ENCODE assay signal across 8 cellular contexts in the genomic region with DNA sequence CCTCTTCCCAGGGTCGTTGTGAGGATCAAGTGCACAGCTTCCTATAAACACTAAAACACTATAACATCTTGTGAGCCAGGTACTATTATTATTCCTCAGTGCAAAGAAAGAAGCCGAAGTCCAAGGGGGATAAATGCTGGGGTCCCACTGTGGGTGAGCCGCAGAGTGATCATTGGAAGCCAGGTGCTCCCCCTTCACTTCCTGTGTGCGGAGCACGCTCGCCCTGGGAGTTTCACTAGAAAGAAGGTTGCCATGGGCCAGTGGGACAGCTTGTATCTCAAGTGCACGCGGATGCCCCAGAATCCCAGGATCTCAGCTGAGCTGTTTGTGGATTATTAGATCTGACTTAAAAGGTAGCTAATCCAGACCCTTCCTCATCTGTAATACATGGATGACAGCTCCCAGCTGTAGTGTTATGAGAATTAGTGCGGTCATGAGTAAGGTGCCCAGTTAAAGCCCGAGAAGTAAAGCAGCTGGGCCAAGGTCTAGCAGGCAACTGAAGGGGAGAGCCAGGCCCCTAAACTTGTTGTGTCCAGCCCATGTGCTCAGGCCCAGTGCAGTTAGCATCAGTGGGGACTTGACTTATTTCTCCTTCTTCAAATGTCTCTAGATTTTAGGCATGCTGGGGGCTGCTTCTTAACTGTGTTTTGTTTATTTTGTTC. TPM values are rescaled to one million over a fixed set of nuclear protein-coding genes. Genes with fewer than 3 reads are reported as not detected.
A peak's percentile ranks its signal among the peaks of the same experiment; 100 is the strongest.
DNase-seq lines count a peak whose midpoint lies in the region; ATAC-seq, FAIRE-seq and TF ChIP-seq lines count a peak whose summit lies in the region.

No MANE protein-coding gene starts in this region.

- H3K4me2 ChIP-seq in GM23248 (ENCODE audit: unreplicated experiment) (peak overlapping the region; percentile 98), keratinocyte (ENCODE audit: control insufficient read depth, extremely low read depth, insufficient read depth, low read depth, low read length) (peak overlapping the region; percentile 88)

- no peaks in the 10 kb centered on the region for H3K9me3 ChIP-seq in CD8-positive, alpha-beta T cell (ENCODE audit: low read length)
- H3K9me3 ChIP-seq in GM23248 (ENCODE audit: low read depth), result no peaks in the 10 kb centered on the region
- H3K9me3 ChIP-seq in RWPE2 (ENCODE audit: severe bottlenecking), result no peaks in the 10 kb centered on the region
- H3K9me3 ChIP-seq in ascending aorta, result no peaks in the 10 kb centered on the region
- H3K9me3 ChIP-seq in keratinocyte (ENCODE audit: control insufficient read depth, low read depth, low read length), result no peaks in the 10 kb centered on the region

- POLR2A ChIA-PET in CD8-positive, alpha-beta T cell (lab: Charles Lee), result interaction anchor here (0.8 to 2.9 kb wide), 2 partner anchors 25 to 79 kb away, joined by 3 to 16 read pairs; a partner anchor contains a TSS

- H3K9me1 ChIP-seq in keratinocyte (ENCODE audit: control insufficient read depth, extremely low read depth, insufficient read depth, low read length), result no peaks in the 10 kb centered on the region

- H2AFZ ChIP-seq in GM23248, result peak overlapping the region; percentile 93
- H2AFZ ChIP-seq in keratinocyte (ENCODE audit: control insufficient read depth, low read length), result peak overlapping the region; percentile 99

- peak overlapping the region; percentile 94 for H3K4me3 ChIP-seq in CD8-positive, alpha-beta T cell (ENCODE audit: low read depth, low read length)
- H3K4me3 ChIP-seq in GM23248, result peak overlapping the region; percentile 83
- H3K4me3 ChIP-seq in RWPE2 (ENCODE audit: severe bottlenecking), result peak overlapping the region; percentile 98
- H3K4me3 ChIP-seq in ascending aorta, result peak overlapping the region; percentile 82 to 88
- H3K4me3 ChIP-seq in keratinocyte (ENCODE audit: control insufficient read depth in 2 of 3, extremely low read depth in 1 of 3, insufficient read depth in 2 of 3, low read depth in 1 of 3, low read length in 3 of 3), result peak overlapping the region; percentile 63 to 79 (median 73)

- peak overlapping the region; percentile 96 for H3K4me3 Mint-ChIP-seq in CD8-positive, alpha-beta T cell

- intact Hi-C loops in CD8-positive, alpha-beta T cell (cut with DNase I, micrococcal nuclease), result loop anchor here (2.0 to 5.0 kb wide), 3 partner anchors 87 to 215 kb away; a partner anchor contains a TSS
- intact Hi-C loops in ascending aorta (cut with DNase I), result no loop called here

- no peaks in the 10 kb centered on the region for H3F3A ChIP-seq in GM23248 (ENCODE audit: insufficient read depth)

- no peaks in the 10 kb centered on the region for H4K20me1 ChIP-seq in GM23248 (ENCODE audit: insufficient read depth)
- H4K20me1 ChIP-seq in keratinocyte (ENCODE audit: control insufficient read depth, extremely low read depth, insufficient read depth, low read length), result no peaks in the 10 kb centered on the region

- peaks cover 30% of the 10 kb centered on the region for H3K4me1 Mint-ChIP-seq in CD8-positive, alpha-beta T cell (ENCODE audit: low read depth)

- FAIRE-seq in keratinocyte (lab: Jason Lieb, UNC), result peak; percentile 44

- peak overlapping the region; percentile 96 for H3K27ac ChIP-seq in CD8-positive, alpha-beta T cell (ENCODE audit: low read depth, low read length)
- H3K27ac ChIP-seq in GM23248 (peak overlapping the region; percentile 90), RWPE2 (ENCODE audit: poor library complexity, severe bottlenecking) (peak overlapping the region; percentile 62), ascending aorta (peak overlapping the region; percentile 68 to 79), keratinocyte (ENCODE audit: control insufficient read depth, insufficient read depth, low read length) (peak overlapping the region; percentile 100)

- no peaks in the 10 kb centered on the region for H3K36me3 ChIP-seq in CD8-positive, alpha-beta T cell (ENCODE audit: insufficient read depth, low read length)
- H3K36me3 ChIP-seq in GM23248 (ENCODE audit: low read depth) (no peaks in the 10 kb centered on the region), RWPE2 (ENCODE audit: low read depth) (peaks cover 23% of the 10 kb centered on the region), ascending aorta (no peaks in the 10 kb centered on the region), keratinocyte (ENCODE audit: control insufficient read depth in 2 of 2, extremely low read depth in 1 of 2, insufficient read depth in 2 of 2, low read length in 2 of 2) (peaks cover 0 to 3% of the 10 kb centered on the region in 2 experiments)

- peak overlapping the region; percentile 99 for H3K27ac Mint-ChIP-seq in CD8-positive, alpha-beta T cell

- H3K79me2 ChIP-seq in GM23248 (ENCODE audit: insufficient read depth) (peaks cover 36% of the 10 kb centered on the region), keratinocyte (ENCODE audit: control insufficient read depth, insufficient read depth, low read length) (peaks cover 11% of the 10 kb centered on the region)

- H3K9ac ChIP-seq in GM23248, result peak overlapping the region; percentile 97
- peak overlapping the region; percentile 98 for H3K9ac ChIP-seq in keratinocyte (ENCODE audit: control insufficient read depth, extremely low read depth, insufficient read depth, low read length)

- dilution Hi-C loops in keratinocyte (cut with MboI; ENCODE audit: extremely low pct_ligation_motif_present, low sequenced_read_pairs), result no loop called here

- peak; percentile 21 for ATAC-seq in CD8-positive, alpha-beta T cell
- ATAC-seq in RWPE2 (ENCODE audit: low read depth), result peak; percentile 49
- no peak for ATAC-seq in GM19328 (IDR thresholded peaks at IDR 0.05; ENCODE audit: unreplicated experiment)

- no peaks in the 10 kb centered on the region for H3K27me3 ChIP-seq in CD8-positive, alpha-beta T cell (ENCODE audit: insufficient read depth, low read length)
- no peaks in the 10 kb centered on the region for H3K27me3 ChIP-seq in GM23248 (replicated peaks; ENCODE audit: insufficient read depth)
- H3K27me3 ChIP-seq in RWPE2 (ENCODE audit: insufficient read depth, poor library complexity, severe bottlenecking), result no peaks in the 10 kb centered on the region
- H3K27me3 ChIP-seq in ascending aorta, result no peaks in the 10 kb centered on the region
- H3K27me3 ChIP-seq in keratinocyte (ENCODE audit: control insufficient read depth, extremely low read depth, insufficient read depth, low read length), result no peaks in the 10 kb centered on the region

- H3K27me3 Mint-ChIP-seq in CD8-positive, alpha-beta T cell (ENCODE audit: low read depth), result no peaks in the 10 kb centered on the region

- no peaks in the 10 kb centered on the region for H3K9me3 Mint-ChIP-seq in CD8-positive, alpha-beta T cell

- TF ChIP-seq CTCF in CD8-positive, alpha-beta T cell (IDR thresholded peaks at IDR 0.05), result no peak
- TF ChIP-seq CTCF in RWPE2 (IDR thresholded peaks at IDR 0.05; ENCODE audit: poor library complexity, severe bottlenecking), result no peak
- no peak for TF ChIP-seq CTCF in ascending aorta (IDR thresholded peaks at IDR 0.05)
- no peak for TF ChIP-seq CTCF in keratinocyte (optimal IDR thresholded peaks at IDR 0.05 in 1 of 3, IDR thresholded peaks at IDR 0.05 in 1 of 3, conservative IDR thresholded peaks at IDR 0.05 in 1 of 3; ENCODE audit: extremely low read depth in 1 of 3, insufficient read depth in 2 of 3, low read length in 3 of 3)

- in situ Hi-C loops in GM23248 (cut with MboI), result no loop called here

- CTCF ChIA-PET in CD8-positive, alpha-beta T cell (lab: Charles Lee), result no interaction called here

- peaks cover 15% of the 10 kb centered on the region for H3K36me3 Mint-ChIP-seq in CD8-positive, alpha-beta T cell

- DNase-seq in CD8-positive, alpha-beta T cell, result peak in 6 of 7 experiments; percentile 14 to 52 (median 32)
- DNase-seq in GM23248 (peak; percentile 47), RWPE2 (ENCODE audit: low spot score) (no peak), ascending aorta (ENCODE audit: low spot score in 2 of 2) (no peak), keratinocyte (ENCODE audit: low read depth, low spot score) (no peak), NCI-H1092 (lab: John Stamatoyannopoulos, UW) (no peak)
- peak; percentile 22 for DNase-seq in stimulated activated CD4-positive, alpha-beta T cell treated with anti-CD3 and anti-CD28 coated beads, Interleukin-4, amount 100 ng/mL, for 1 hour

- WGBS in GM23248 (ENCODE audit: low coverage in 1 of 2, low lambda C conversion rate in 2 of 2, missing lambda C conversion rate in 2 of 2), 2 experiments, result 18 to 20% methylated on average over 10 of the region's 10 CpGs

- H3K4me1 ChIP-seq in CD8-positive, alpha-beta T cell (ENCODE audit: insufficient read depth, low read length), result peaks cover 11% of the 10 kb centered on the region
- H3K4me1 ChIP-seq in GM23248 (ENCODE audit: insufficient read depth) (peaks cover 7% of the 10 kb centered on the region; the same call in 1 of the 2 replicates), RWPE2 (ENCODE audit: insufficient read depth, poor library complexity, severe bottlenecking) (no peaks in the 10 kb centered on the region), ascending aorta (peaks cover 0 to 9% of the 10 kb centered on the region in 2 donors), keratinocyte (ENCODE audit: control insufficient read depth, extremely low read depth, insufficient read depth, low read length) (peaks cover 11% of the 10 kb centered on the region)

- H3K9me2 ChIP-seq in GM23248 (ENCODE audit: insufficient read depth), result no peaks in the 10 kb centered on the region

RNA-seq across cellular contexts. Expression of a gene that starts 0.9 kb away (rescaled TPM):
- total RNA-seq in CD8-positive, alpha-beta T cell, result 1 to 10 TPM; 7.6 to 8.9 TPM
- 16.2 and 24.5 TPM in 2 replicates for total RNA-seq in GM23248 (2014; rRNA removed; shearing (Covaris generic))
- polyA plus RNA-seq in GM23248 (2016; fragmentation: Nextera tagmentation; extraction: Ambion mirVana), result 57.5 and 59.4 TPM in 2 replicates
- 14.0 TPM for total RNA-seq in ascending aorta
- polyA plus RNA-seq in keratinocyte, result 39.5 to 45.0 TPM (median 40.3 TPM) in 3 replicates
- 18.5 TPM for polyA plus RNA-seq in keratinocyte (2011; ENCODE audit: low read depth)
- 30.3 and 34.5 TPM in 2 replicates for polyA plus RNA-seq in keratinocyte (2011; cell fraction: cytosol; rRNA removed)
- 24.3 and 24.5 TPM in 2 replicates for polyA plus RNA-seq in keratinocyte (2011; cell fraction: nucleus; rRNA removed)
- polyA plus RNA-seq in keratinocyte (2012; ENCODE audit: low replicate concordance), result 21.4 and 36.6 TPM in 2 replicates
- 11.8 to 24.6 TPM (median 16.6 TPM) in 3 replicates for polyA minus RNA-seq in keratinocyte
- 7.9 TPM for polyA minus RNA-seq in keratinocyte (2011; cell fraction: cytosol; rRNA and poly(A)+ RNA removed)
- polyA minus RNA-seq in keratinocyte (2011; cell fraction: nucleus; rRNA and poly(A)+ RNA removed), result 5.1 and 12.6 TPM in 2 replicates

RNA-seq across cellular contexts. Expression of a gene that starts 1.2 kb away (rescaled TPM):
- under 1 TPM in 1 of 2 experiments, not detected in 1; 0.73 TPM for total RNA-seq in CD8-positive, alpha-beta T cell
- total RNA-seq in GM23248 (2014; rRNA removed; shearing (Covaris generic)), result 0.13 and 2.1 TPM in 2 replicates
- polyA plus RNA-seq in GM23248 (2016; fragmentation: Nextera tagmentation; extraction: Ambion mirVana) (0.65 and 0.93 TPM in 2 replicates), keratinocyte (0.54 to 1.1 TPM (median 0.94 TPM) in 3 replicates)
- 0.43 TPM for total RNA-seq in ascending aorta
- 0.31 TPM for polyA plus RNA-seq in keratinocyte (2011; ENCODE audit: low read depth)
- polyA plus RNA-seq in keratinocyte (2011; cell fraction: cytosol; rRNA removed), result 0.12 and 0.17 TPM in 2 replicates
- polyA plus RNA-seq in keratinocyte (2011; cell fraction: nucleus; rRNA removed), result 4.1 and 6.7 TPM in 2 replicates
- polyA plus RNA-seq in keratinocyte (2012; ENCODE audit: low replicate concordance), result 0.18 and 0.42 TPM in 2 replicates
- 0.40 to 7.9 TPM in 2 of 3 replicates, not detected in the other for polyA minus RNA-seq in keratinocyte
- not detected for polyA minus RNA-seq in keratinocyte (2011; cell fraction: cytosol; rRNA and poly(A)+ RNA removed)
- 1.5 and 3.5 TPM in 2 replicates for polyA minus RNA-seq in keratinocyte (2011; cell fraction: nucleus; rRNA and poly(A)+ RNA removed)

RNA-seq across cellular contexts. Expression of a gene that starts 24.4 kb away (rescaled TPM):
- 10 to 100 TPM; 75.2 to 75.4 TPM for total RNA-seq in CD8-positive, alpha-beta T cell
- total RNA-seq in GM23248 (2014; rRNA removed; shearing (Covaris generic)), result 48.9 and 53.9 TPM in 2 replicates
- polyA plus RNA-seq in GM23248 (2016; fragmentation: Nextera tagmentation; extraction: Ambion mirVana) (92.0 and 97.8 TPM in 2 replicates), keratinocyte (45.3 to 85.6 TPM (median 81.8 TPM) in 3 replicates)
- total RNA-seq in ascending aorta, result 19.3 TPM
- 22.0 TPM for polyA plus RNA-seq in keratinocyte (2011; ENCODE audit: low read depth)
- 55.9 and 94.3 TPM in 2 replicates for polyA plus RNA-seq in keratinocyte (2011; cell fraction: cytosol; rRNA removed)
- 23.1 and 24.1 TPM in 2 replicates for polyA plus RNA-seq in keratinocyte (2011; cell fraction: nucleus; rRNA removed)
- polyA plus RNA-seq in keratinocyte (2012; ENCODE audit: low replicate concordance), result 48.1 and 71.8 TPM in 2 replicates
- polyA minus RNA-seq in keratinocyte, result 20.3 to 50.9 TPM (median 35.2 TPM) in 3 replicates
- polyA minus RNA-seq in keratinocyte (2011; cell fraction: cytosol; rRNA and poly(A)+ RNA removed), result 41.4 TPM
- polyA minus RNA-seq in keratinocyte (2011; cell fraction: nucleus; rRNA and poly(A)+ RNA removed), result 5.1 and 9.5 TPM in 2 replicates

RNA-seq across cellular contexts. Expression of a gene that starts 43.4 kb away (rescaled TPM):
- 100 to 1,000 TPM; 364 to 375 TPM for total RNA-seq in CD8-positive, alpha-beta T cell
- total RNA-seq in GM23248 (2014; rRNA removed; shearing (Covaris generic)), result 47.0 and 51.2 TPM in 2 replicates
- polyA plus RNA-seq in GM23248 (2016; fragmentation: Nextera tagmentation; extraction: Ambion mirVana) (5.5 and 6.6 TPM in 2 replicates), keratinocyte (23.8 to 40.7 TPM (median 32.6 TPM) in 3 replicates)
- 153 TPM for total RNA-seq in ascending aorta
- 6.0 TPM for polyA plus RNA-seq in keratinocyte (2011; ENCODE audit: low read depth)
- 29.7 and 32.1 TPM in 2 replicates for polyA plus RNA-seq in keratinocyte (2011; cell fraction: cytosol; rRNA removed)
- 39.0 and 39.2 TPM in 2 replicates for polyA plus RNA-seq in keratinocyte (2011; cell fraction: nucleus; rRNA removed)
- polyA plus RNA-seq in keratinocyte (2012; ENCODE audit: low replicate concordance), result 20.6 and 34.6 TPM in 2 replicates
- 23.5 to 56.9 TPM (median 33.5 TPM) in 3 replicates for polyA minus RNA-seq in keratinocyte
- 38.6 TPM for polyA minus RNA-seq in keratinocyte (2011; cell fraction: cytosol; rRNA and poly(A)+ RNA removed)
- 19.1 and 31.5 TPM in 2 replicates for polyA minus RNA-seq in keratinocyte (2011; cell fraction: nucleus; rRNA and poly(A)+ RNA removed)

RNA-seq across cellular contexts. Expression of a gene that starts 48.4 kb away (rescaled TPM):
- 100 to 1,000 TPM; 341 to 346 TPM for total RNA-seq in CD8-positive, alpha-beta T cell
- total RNA-seq in GM23248 (2014; rRNA removed; shearing (Covaris generic)), result 20.1 and 26.9 TPM in 2 replicates
- polyA plus RNA-seq in GM23248 (2016; fragmentation: Nextera tagmentation; extraction: Ambion mirVana) (9.7 and 10.0 TPM in 2 replicates), keratinocyte (9.7 to 19.8 TPM (median 16.3 TPM) in 3 replicates)
- 89.5 TPM for total RNA-seq in ascending aorta
- 28.5 TPM for polyA plus RNA-seq in keratinocyte (2011; ENCODE audit: low read depth)
- 7.8 and 12.9 TPM in 2 replicates for polyA plus RNA-seq in keratinocyte (2011; cell fraction: cytosol; rRNA removed)
- 28.5 and 32.0 TPM in 2 replicates for polyA plus RNA-seq in keratinocyte (2011; cell fraction: nucleus; rRNA removed)
- polyA plus RNA-seq in keratinocyte (2012; ENCODE audit: low replicate concordance), result 15.9 and 21.3 TPM in 2 replicates
- polyA minus RNA-seq in keratinocyte, result 26.2 to 57.6 TPM (median 36.7 TPM) in 3 replicates
- 16.3 TPM for polyA minus RNA-seq in keratinocyte (2011; cell fraction: cytosol; rRNA and poly(A)+ RNA removed)
- 19.1 and 20.2 TPM in 2 replicates for polyA minus RNA-seq in keratinocyte (2011; cell fraction: nucleus; rRNA and poly(A)+ RNA removed)

Comparison
In these comparisons a context has a peak if more than half of its experiments do, and no peak if none do; other contexts are left out.
1. DNase-seq: peak in CD8-positive, alpha-beta T cell (6 of 7), GM23248 (single experiment) and stimulated activated CD4-positive, alpha-beta T cell treated with anti-CD3 and anti-CD28 coated beads, Interleukin-4, amount 100 ng/mL, for 1 hour (single experiment); none in RWPE2 (single experiment), ascending aorta (0 of 2), keratinocyte (single experiment) and NCI-H1092 (single experiment).
2. Peak in every context shown above with its lines, with median percentiles within 50 percentile points of each other: H3K27ac ChIP-seq and H3K4me3 ChIP-seq.